In the genomic region with DNA sequence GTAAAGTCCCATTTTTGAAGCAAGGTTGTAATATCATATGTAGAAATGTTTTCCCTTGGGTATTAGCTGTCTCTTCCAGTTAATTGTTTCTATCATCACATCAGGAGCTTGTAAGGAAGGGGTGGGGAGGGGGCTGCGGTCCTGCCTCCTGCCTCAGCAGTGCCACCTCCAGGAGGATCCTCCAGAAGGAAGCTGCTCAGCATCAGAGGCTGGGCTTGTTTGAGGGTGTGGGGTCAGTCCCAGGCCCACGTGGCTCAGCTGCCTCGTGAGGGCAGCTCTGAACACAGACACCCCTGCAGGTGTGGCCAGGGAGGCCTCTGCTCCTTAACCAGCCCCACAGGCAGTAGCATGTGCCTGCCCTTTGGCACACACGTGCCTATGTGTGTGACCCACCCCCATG, we compare ENCODE assay signal across 1 cellular context.
TF ChIP-seq lines count a peak whose summit lies in the region.

No MANE protein-coding gene starts in this region.

TF ChIP-seq in GM23338, 12 proteins besides CTCF, POLR2A, EP300 and RAD21:
- TF ChIP-seq CREB1 (CRISPR knock-in tag; IDR thresholded peaks at IDR 0.05; ENCODE audit: low read depth) (no peak), JUNB (IDR thresholded peaks at IDR 0.05; ENCODE audit: unreplicated experiment) (no peak), STAT1 (IDR thresholded peaks at IDR 0.05; ENCODE audit: unreplicated experiment) (no peak), POLR2AphosphoS5 (IDR thresholded peaks at IDR 0.05; ENCODE audit: low read depth) (no peak), ZNF331 (CRISPR knock-in tag; IDR thresholded peaks at IDR 0.05; ENCODE audit: low read depth) (no peak), EZH2phosphoT487 (IDR thresholded peaks at IDR 0.05; ENCODE audit: unreplicated experiment) (no peak), ZNF114 (CRISPR knock-in tag; IDR thresholded peaks at IDR 0.05) (no peak), EZH2 (IDR thresholded peaks at IDR 0.05; ENCODE audit: low read depth, unreplicated experiment) (no peak), NANOG (IDR thresholded peaks at IDR 0.05; ENCODE audit: borderline replicate concordance) (no peak)
- TF ChIP-seq, protein P1, sequence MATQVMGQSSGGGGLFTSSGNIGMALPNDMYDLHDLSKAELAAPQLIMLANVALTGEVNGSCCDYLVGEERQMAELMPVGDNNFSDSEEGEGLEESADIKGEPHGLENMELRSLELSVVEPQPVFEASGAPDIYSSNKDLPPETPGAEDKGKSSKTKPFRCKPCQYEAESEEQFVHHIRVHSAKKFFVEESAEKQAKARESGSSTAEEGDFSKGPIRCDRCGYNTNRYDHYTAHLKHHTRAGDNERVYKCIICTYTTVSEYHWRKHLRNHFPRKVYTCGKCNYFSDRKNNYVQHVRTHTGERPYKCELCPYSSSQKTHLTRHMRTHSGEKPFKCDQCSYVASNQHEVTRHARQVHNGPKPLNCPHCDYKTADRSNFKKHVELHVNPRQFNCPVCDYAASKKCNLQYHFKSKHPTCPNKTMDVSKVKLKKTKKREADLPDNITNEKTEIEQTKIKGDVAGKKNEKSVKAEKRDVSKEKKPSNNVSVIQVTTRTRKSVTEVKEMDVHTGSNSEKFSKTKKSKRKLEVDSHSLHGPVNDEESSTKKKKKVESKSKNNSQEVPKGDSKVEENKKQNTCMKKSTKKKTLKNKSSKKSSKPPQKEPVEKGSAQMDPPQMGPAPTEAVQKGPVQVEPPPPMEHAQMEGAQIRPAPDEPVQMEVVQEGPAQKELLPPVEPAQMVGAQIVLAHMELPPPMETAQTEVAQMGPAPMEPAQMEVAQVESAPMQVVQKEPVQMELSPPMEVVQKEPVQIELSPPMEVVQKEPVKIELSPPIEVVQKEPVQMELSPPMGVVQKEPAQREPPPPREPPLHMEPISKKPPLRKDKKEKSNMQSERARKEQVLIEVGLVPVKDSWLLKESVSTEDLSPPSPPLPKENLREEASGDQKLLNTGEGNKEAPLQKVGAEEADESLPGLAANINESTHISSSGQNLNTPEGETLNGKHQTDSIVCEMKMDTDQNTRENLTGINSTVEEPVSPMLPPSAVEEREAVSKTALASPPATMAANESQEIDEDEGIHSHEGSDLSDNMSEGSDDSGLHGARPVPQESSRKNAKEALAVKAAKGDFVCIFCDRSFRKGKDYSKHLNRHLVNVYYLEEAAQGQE (IDR thresholded peaks at IDR 0.05; ENCODE audit: unreplicated experiment), result no peak
- TF ChIP-seq, protein P2, sequence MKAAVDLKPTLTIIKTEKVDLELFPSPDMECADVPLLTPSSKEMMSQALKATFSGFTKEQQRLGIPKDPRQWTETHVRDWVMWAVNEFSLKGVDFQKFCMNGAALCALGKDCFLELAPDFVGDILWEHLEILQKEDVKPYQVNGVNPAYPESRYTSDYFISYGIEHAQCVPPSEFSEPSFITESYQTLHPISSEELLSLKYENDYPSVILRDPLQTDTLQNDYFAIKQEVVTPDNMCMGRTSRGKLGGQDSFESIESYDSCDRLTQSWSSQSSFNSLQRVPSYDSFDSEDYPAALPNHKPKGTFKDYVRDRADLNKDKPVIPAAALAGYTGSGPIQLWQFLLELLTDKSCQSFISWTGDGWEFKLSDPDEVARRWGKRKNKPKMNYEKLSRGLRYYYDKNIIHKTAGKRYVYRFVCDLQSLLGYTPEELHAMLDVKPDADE (IDR thresholded peaks at IDR 0.05), result no peak
- TF ChIP-seq, protein P3, sequence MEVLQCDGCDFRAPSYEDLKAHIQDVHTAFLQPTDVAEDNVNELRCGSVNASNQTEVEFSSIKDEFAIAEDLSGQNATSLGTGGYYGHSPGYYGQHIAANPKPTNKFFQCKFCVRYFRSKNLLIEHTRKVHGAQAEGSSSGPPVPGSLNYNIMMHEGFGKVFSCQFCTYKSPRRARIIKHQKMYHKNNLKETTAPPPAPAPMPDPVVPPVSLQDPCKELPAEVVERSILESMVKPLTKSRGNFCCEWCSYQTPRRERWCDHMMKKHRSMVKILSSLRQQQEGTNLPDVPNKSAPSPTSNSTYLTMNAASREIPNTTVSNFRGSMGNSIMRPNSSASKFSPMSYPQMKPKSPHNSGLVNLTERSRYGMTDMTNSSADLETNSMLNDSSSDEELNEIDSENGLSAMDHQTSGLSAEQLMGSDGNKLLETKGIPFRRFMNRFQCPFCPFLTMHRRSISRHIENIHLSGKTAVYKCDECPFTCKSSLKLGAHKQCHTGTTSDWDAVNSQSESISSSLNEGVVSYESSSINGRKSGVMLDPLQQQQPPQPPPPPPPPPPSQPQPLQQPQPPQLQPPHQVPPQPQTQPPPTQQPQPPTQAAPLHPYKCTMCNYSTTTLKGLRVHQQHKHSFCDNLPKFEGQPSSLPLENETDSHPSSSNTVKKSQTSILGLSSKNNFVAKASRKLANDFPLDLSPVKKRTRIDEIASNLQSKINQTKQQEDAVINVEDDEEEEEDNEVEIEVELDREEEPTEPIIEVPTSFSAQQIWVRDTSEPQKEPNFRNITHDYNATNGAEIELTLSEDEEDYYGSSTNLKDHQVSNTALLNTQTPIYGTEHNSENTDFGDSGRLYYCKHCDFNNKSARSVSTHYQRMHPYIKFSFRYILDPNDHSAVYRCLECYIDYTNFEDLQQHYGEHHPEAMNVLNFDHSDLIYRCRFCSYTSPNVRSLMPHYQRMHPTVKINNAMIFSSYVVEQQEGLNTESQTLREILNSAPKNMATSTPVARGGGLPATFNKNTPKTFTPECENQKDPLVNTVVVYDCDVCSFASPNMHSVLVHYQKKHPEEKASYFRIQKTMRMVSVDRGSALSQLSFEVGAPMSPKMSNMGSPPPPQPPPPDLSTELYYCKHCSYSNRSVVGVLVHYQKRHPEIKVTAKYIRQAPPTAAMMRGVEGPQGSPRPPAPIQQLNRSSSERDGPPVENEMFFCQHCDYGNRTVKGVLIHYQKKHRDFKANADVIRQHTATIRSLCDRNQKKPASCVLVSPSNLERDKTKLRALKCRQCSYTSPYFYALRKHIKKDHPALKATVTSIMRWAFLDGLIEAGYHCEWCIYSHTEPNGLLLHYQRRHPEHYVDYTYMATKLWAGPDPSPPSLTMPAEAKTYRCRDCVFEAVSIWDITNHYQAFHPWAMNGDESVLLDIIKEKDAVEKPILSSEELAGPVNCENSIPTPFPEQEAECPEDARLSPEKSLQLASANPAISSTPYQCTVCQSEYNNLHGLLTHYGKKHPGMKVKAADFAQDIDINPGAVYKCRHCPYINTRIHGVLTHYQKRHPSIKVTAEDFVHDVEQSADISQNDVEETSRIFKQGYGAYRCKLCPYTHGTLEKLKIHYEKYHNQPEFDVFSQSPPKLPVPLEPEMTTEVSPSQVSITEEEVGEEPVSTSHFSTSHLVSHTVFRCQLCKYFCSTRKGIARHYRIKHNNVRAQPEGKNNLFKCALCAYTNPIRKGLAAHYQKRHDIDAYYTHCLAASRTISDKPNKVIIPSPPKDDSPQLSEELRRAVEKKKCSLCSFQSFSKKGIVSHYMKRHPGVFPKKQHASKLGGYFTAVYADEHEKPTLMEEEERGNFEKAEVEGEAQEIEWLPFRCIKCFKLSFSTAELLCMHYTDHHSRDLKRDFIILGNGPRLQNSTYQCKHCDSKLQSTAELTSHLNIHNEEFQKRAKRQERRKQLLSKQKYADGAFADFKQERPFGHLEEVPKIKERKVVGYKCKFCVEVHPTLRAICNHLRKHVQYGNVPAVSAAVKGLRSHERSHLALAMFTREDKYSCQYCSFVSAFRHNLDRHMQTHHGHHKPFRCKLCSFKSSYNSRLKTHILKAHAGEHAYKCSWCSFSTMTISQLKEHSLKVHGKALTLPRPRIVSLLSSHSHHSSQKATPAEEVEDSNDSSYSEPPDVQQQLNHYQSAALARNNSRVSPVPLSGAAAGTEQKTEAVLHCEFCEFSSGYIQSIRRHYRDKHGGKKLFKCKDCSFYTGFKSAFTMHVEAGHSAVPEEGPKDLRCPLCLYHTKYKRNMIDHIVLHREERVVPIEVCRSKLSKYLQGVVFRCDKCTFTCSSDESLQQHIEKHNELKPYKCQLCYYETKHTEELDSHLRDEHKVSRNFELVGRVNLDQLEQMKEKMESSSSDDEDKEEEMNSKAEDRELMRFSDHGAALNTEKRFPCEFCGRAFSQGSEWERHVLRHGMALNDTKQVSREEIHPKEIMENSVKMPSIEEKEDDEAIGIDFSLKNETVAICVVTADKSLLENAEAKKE (CRISPR knock-in tag; IDR thresholded peaks at IDR 0.05), result no peak
